1 cellular context compared by ENCODE assay signal in genomic region chr1:55816456-55816794, GRCh38.
TF ChIP-seq lines count a peak whose summit lies in the region.

No MANE protein-coding gene starts in this region.

TF ChIP-seq in liver, 16 proteins besides CTCF, POLR2A, EP300 and RAD21 (continued from another document):
- peak; percentile 58 for TF ChIP-seq MAX (IDR thresholded peaks at IDR 0.05)
